ENCODE assay signal across 8 cellular contexts in genomic region chr6:4055420-4056041, GRCh38. TPM values are rescaled to one million over a fixed set of nuclear protein-coding genes. Genes with fewer than 3 reads are reported as not detected.
A peak's percentile ranks its signal among the peaks of the same experiment; 100 is the strongest.
DNase-seq lines count a peak whose midpoint lies in the region; ATAC-seq and TF ChIP-seq lines count a peak whose summit lies in the region.
"Had no signal": no experiment of that assay in that cellular context is flagged by ENCODE, and none has a peak within 500 bp of the region (broad histone marks: within the 10 kb centered on the region; RNA-seq: fewer than 3 reads in every experiment).

No MANE protein-coding gene starts in this region.

- peak overlapping the region; percentile 56 for H3K27ac ChIP-seq in mesenchymal stem cell (ENCODE audit: low read length, poor library complexity, severe bottlenecking)

- no peak overlapping the region for H4K91ac ChIP-seq in mesenchymal stem cell (ENCODE audit: low read length)

- H3K4me2 ChIP-seq in mesenchymal stem cell (ENCODE audit: low read length, poor library complexity, severe bottlenecking) = no peak overlapping the region

- H2BK120ac ChIP-seq in mesenchymal stem cell (ENCODE audit: low read depth, low read length) = no peak overlapping the region

- no peaks in the 10 kb centered on the region for H3K9me3 ChIP-seq in mesenchymal stem cell (ENCODE audit: control insufficient read depth, low read length)

- in situ Hi-C loops in G401 (cut with HindIII; ENCODE audit: low sequenced_read_pairs) = no loop called here

- H2BK12ac ChIP-seq in mesenchymal stem cell (ENCODE audit: low read length in 2 of 2) = no peak overlapping the region

- no peak overlapping the region for H3K14ac ChIP-seq in mesenchymal stem cell (ENCODE audit: low read length in 2 of 2)

- H3K36me3 ChIP-seq in mesenchymal stem cell (ENCODE audit: control insufficient read depth in 1 of 2, insufficient read depth in 2 of 2, low read depth in 1 of 2, low read length in 2 of 2) = peaks cover 13 to 78% of the 10 kb centered on the region in 2 experiments

- 50% methylated on average over 2 of the region's 2 CpGs for WGBS in mesenchymal stem cell

- peaks cover 8% of the 10 kb centered on the region for H3K4me1 ChIP-seq in mesenchymal stem cell (ENCODE audit: control insufficient read depth, insufficient read depth, low read depth, low read length)

- H2BK5ac ChIP-seq in mesenchymal stem cell (ENCODE audit: low read depth, low read length, poor library complexity, severe bottlenecking) = no peak overlapping the region

- no peak overlapping the region for H3K18ac ChIP-seq in mesenchymal stem cell (ENCODE audit: low read depth in 1 of 2, low read length in 2 of 2)

- no peak overlapping the region for H4K8ac ChIP-seq in mesenchymal stem cell (ENCODE audit: low read length)

- no peak overlapping the region for H3K23ac ChIP-seq in mesenchymal stem cell (ENCODE audit: low read length in 2 of 2)

- no peak overlapping the region for H3K4ac ChIP-seq in mesenchymal stem cell (ENCODE audit: low read depth in 1 of 2, low read length in 2 of 2)

- H3K4me3 ChIP-seq in cardiac fibroblast (replicated peaks in 1 of 2; ENCODE audit: low read depth in 2 of 2, low read length in 2 of 2) = no peak overlapping the region
- H3K4me3 ChIP-seq in mesenchymal stem cell (ENCODE audit: insufficient read depth in 1 of 2, low read depth in 1 of 2, low read length in 2 of 2) = no peak overlapping the region

- ATAC-seq in GM21381 (IDR thresholded peaks at IDR 0.05; ENCODE audit: unreplicated experiment) (no peak), HG03565 (IDR thresholded peaks at IDR 0.05; ENCODE audit: unreplicated experiment) (no peak)
- ATAC-seq: naive thymus-derived CD8-positive, alpha-beta T cell had no signal

- TF ChIP-seq CTCF in cardiac fibroblast (IDR thresholded peaks at IDR 0.05; ENCODE audit: low read depth, low read length) = peak; percentile 41

- no peak overlapping the region for H2AFZ ChIP-seq in mesenchymal stem cell (ENCODE audit: low read depth, low read length)

- H2AK5ac ChIP-seq in mesenchymal stem cell (ENCODE audit: low read length, severe bottlenecking) = no peak overlapping the region

- DNase-seq in G401 (ENCODE audit: low spot score) (peak; percentile 26), NCI-H2227 (lab: John Stamatoyannopoulos, UW; ENCODE audit: unreplicated experiment) (peak; percentile 37), cardiac fibroblast (ENCODE audit: low read depth in 2 of 2) (peak; percentile 74 to 89), mesenchymal stem cell (peak; percentile 84)
- DNase-seq in stimulated activated CD4-positive, alpha-beta T cell treated with anti-CD3 and anti-CD28 coated beads, Interleukin-2, amount 100 ng/mL, for 24 hours = no peak

- peaks cover 4% of the 10 kb centered on the region for H3K79me1 ChIP-seq in mesenchymal stem cell (replicated peaks; ENCODE audit: low read length, poor library complexity, severe bottlenecking)

- no peaks in the 10 kb centered on the region for H3K27me3 ChIP-seq in mesenchymal stem cell (ENCODE audit: control insufficient read depth in 1 of 2, insufficient read depth in 1 of 2, low read length in 2 of 2)

- H3K9ac ChIP-seq in mesenchymal stem cell (ENCODE audit: low read length) = peak overlapping the region; percentile 73

- no peak overlapping the region for H2BK15ac ChIP-seq in mesenchymal stem cell (ENCODE audit: low read depth, poor library complexity, severe bottlenecking)

RNA-seq across cellular contexts. Expression of gene FAM217A, which starts 23.4 kb away (rescaled TPM):
- not detected in 2 replicates for total RNA-seq in G401 (2014; rRNA removed; shearing (Covaris generic))
- polyA plus RNA-seq in mesenchymal stem cell (2013, experiment 1 of 2) = not detected
- not detected for polyA plus RNA-seq in mesenchymal stem cell (2013, experiment 2 of 2)
- total RNA-seq: naive thymus-derived CD8-positive, alpha-beta T cell had no signal

Comparison
In these comparisons a context has a peak if more than half of its experiments do, and no peak if none do; other contexts are left out.
1. DNase-seq: peak in G401 (single experiment), NCI-H2227 (single experiment), cardiac fibroblast (2 of 2) and mesenchymal stem cell (single experiment); none in stimulated activated CD4-positive, alpha-beta T cell treated with anti-CD3 and anti-CD28 coated beads, Interleukin-2, amount 100 ng/mL, for 24 hours (0 of 2).